Comparison of ENCODE assay signal across 1 cellular context in the genomic region with DNA sequence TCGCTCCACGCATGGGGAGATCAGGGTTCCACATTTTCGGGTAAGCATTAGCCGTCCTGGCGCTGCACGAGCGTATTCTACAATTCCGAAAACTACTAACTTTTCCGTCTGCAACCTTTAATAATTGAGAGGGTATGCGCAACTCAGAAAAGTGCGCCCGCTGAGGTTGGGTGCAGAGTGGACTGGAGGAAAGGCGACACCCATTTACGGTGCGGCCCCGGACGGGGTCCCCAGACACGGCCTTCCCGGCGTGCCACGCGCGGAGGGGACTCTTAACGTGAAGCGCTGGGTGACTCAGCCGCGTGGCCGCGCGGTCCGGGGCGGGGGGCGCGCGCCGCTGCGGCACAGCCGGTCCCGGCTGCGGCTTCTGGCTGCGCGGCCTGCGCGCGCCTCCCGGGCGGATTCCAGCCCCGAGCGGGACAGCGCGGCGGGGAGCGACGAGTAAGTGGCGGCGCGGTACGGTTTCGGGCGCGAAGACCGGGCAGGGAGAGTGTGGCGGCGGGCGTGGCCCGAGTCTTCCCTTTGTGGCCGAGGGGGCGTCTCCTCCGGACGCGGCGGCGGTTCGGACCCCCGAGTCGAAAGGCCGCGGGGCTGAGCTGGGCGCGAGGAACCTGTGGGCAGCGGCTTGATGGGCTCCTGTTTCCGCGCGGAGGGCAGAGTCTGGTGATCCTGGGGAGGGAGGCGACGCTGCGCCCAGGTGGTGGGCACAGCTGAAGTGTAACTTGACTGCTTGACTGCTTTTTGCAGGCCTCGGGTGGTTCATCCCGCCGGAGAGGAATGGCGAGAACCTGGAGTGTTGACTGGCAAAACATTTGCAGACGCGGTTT.
TF ChIP-seq lines count a peak whose summit lies in the region.

Gene KCTD20, plus strand, starts transcription at position 330 of the 827 bp plus-strand sequence. CDS start 27,098 bp downstream, outside the sequence.
A gene with protein sequence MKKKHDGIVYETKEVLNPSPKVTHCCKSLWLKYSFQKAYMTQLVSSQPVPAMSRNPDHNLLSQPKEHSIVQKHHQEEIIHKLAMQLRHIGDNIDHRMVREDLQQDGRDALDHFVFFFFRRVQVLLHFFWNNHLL (minus strand): TSS at position 184 of the 827 bp plus-strand sequence. CDS start 16,772 bp downstream, outside the sequence.

TF ChIP-seq in GM12878, 131 proteins besides CTCF, POLR2A, EP300 and RAD21 (continued from another document and continues in another):
- TF ChIP-seq BMI1 (IDR thresholded peaks at IDR 0.05; ENCODE audit: borderline replicate concordance): no peak
- no peak for TF ChIP-seq GABPA (IDR thresholded peaks at IDR 0.05; ENCODE audit: low read depth)
- TF ChIP-seq E4F1 (IDR thresholded peaks at IDR 0.05; ENCODE audit: borderline replicate concordance, partially characterized antibody): no peak
- TF ChIP-seq CBX3 (IDR thresholded peaks at IDR 0.05; ENCODE audit: borderline replicate concordance, low read depth): no peak
- TF ChIP-seq JUND (IDR thresholded peaks at IDR 0.05; ENCODE audit: low read depth, low read length): 0 out of 2 replicates have a peak, but pooled peaks have one; percentile 38
- no peak; the same call in 1 of the 2 replicates for TF ChIP-seq PAX8 (IDR thresholded peaks at IDR 0.05)
- peak; percentile 33 for TF ChIP-seq ATF7 (IDR thresholded peaks at IDR 0.05; ENCODE audit: low read depth)
- TF ChIP-seq, protein P1, sequence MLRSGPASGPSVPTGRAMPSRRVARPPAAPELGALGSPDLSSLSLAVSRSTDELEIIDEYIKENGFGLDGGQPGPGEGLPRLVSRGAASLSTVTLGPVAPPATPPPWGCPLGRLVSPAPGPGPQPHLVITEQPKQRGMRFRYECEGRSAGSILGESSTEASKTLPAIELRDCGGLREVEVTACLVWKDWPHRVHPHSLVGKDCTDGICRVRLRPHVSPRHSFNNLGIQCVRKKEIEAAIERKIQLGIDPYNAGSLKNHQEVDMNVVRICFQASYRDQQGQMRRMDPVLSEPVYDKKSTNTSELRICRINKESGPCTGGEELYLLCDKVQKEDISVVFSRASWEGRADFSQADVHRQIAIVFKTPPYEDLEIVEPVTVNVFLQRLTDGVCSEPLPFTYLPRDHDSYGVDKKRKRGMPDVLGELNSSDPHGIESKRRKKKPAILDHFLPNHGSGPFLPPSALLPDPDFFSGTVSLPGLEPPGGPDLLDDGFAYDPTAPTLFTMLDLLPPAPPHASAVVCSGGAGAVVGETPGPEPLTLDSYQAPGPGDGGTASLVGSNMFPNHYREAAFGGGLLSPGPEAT (IDR thresholded peaks at IDR 0.05; ENCODE audit: low read depth): peak; percentile 56; the same call in 1 of the 2 replicates
- no peak for TF ChIP-seq USF1 (IDR thresholded peaks at IDR 0.05; ENCODE audit: borderline replicate concordance, extremely low read length, insufficient read depth, low read depth, low read length)
- no peak for TF ChIP-seq STAT3 (IDR thresholded peaks at IDR 0.05; ENCODE audit: low read depth, low read length)
- TF ChIP-seq SMC3 (IDR thresholded peaks at IDR 0.05; ENCODE audit: borderline replicate concordance, low read length): no peak
- TF ChIP-seq SMARCA5 (IDR thresholded peaks at IDR 0.05): 0 out of 2 replicates have a peak, but pooled peaks have one; percentile 44
- peak; percentile 77 for TF ChIP-seq CREB1 (IDR thresholded peaks at IDR 0.05; ENCODE audit: low read depth)
- TF ChIP-seq, protein P2, sequence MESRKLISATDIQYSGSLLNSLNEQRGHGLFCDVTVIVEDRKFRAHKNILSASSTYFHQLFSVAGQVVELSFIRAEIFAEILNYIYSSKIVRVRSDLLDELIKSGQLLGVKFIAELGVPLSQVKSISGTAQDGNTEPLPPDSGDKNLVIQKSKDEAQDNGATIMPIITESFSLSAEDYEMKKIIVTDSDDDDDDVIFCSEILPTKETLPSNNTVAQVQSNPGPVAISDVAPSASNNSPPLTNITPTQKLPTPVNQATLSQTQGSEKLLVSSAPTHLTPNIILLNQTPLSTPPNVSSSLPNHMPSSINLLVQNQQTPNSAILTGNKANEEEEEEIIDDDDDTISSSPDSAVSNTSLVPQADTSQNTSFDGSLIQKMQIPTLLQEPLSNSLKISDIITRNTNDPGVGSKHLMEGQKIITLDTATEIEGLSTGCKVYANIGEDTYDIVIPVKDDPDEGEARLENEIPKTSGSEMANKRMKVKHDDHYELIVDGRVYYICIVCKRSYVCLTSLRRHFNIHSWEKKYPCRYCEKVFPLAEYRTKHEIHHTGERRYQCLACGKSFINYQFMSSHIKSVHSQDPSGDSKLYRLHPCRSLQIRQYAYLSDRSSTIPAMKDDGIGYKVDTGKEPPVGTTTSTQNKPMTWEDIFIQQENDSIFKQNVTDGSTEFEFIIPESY (IDR thresholded peaks at IDR 0.05): no peak
- TF ChIP-seq IRF4 (IDR thresholded peaks at IDR 0.05; ENCODE audit: low read depth, low read length): no peak
- TF ChIP-seq POLR2AphosphoS2 (IDR thresholded peaks at IDR 0.05; ENCODE audit: low read depth, low read length): 0 out of 2 replicates have a peak, but pooled peaks have one; percentile 54
- peak; percentile 98 for TF ChIP-seq GATAD2B (conservative IDR thresholded peaks at IDR 0.05; ENCODE audit: low read depth)
- TF ChIP-seq HDAC2 (IDR thresholded peaks at IDR 0.05): no peak
- peak; percentile 77 for TF ChIP-seq SP1 (IDR thresholded peaks at IDR 0.05; ENCODE audit: low read depth, low read length)
- TF ChIP-seq IKZF1 (conservative IDR thresholded peaks at IDR 0.05): peak; percentile 90
- peak; percentile 31; the same call in 1 of the 2 replicates for TF ChIP-seq ZSCAN29 (IDR thresholded peaks at IDR 0.05)
- TF ChIP-seq PRDM15 (CRISPR knock-in tag; IDR thresholded peaks at IDR 0.05): no peak
- TF ChIP-seq, protein P3, sequence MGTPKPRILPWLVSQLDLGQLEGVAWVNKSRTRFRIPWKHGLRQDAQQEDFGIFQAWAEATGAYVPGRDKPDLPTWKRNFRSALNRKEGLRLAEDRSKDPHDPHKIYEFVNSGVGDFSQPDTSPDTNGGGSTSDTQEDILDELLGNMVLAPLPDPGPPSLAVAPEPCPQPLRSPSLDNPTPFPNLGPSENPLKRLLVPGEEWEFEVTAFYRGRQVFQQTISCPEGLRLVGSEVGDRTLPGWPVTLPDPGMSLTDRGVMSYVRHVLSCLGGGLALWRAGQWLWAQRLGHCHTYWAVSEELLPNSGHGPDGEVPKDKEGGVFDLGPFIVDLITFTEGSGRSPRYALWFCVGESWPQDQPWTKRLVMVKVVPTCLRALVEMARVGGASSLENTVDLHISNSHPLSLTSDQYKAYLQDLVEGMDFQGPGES (IDR thresholded peaks at IDR 0.05): peak; percentile 26; the same call in 1 of the 2 replicates
- no peak; the same call in 1 of the 2 replicates for TF ChIP-seq TBL1XR1 (IDR thresholded peaks at IDR 0.05; ENCODE audit: low read depth, low read length)
- TF ChIP-seq KLF5 (IDR thresholded peaks at IDR 0.05; ENCODE audit: partially characterized antibody): peak; percentile 85
- peak; percentile 16; the same call in 1 of the 2 replicates for TF ChIP-seq TCF7 (IDR thresholded peaks at IDR 0.05; ENCODE audit: borderline replicate concordance)
- no peak for TF ChIP-seq ATF2 (IDR thresholded peaks at IDR 0.05; ENCODE audit: low read length)
- TF ChIP-seq, protein P4, sequence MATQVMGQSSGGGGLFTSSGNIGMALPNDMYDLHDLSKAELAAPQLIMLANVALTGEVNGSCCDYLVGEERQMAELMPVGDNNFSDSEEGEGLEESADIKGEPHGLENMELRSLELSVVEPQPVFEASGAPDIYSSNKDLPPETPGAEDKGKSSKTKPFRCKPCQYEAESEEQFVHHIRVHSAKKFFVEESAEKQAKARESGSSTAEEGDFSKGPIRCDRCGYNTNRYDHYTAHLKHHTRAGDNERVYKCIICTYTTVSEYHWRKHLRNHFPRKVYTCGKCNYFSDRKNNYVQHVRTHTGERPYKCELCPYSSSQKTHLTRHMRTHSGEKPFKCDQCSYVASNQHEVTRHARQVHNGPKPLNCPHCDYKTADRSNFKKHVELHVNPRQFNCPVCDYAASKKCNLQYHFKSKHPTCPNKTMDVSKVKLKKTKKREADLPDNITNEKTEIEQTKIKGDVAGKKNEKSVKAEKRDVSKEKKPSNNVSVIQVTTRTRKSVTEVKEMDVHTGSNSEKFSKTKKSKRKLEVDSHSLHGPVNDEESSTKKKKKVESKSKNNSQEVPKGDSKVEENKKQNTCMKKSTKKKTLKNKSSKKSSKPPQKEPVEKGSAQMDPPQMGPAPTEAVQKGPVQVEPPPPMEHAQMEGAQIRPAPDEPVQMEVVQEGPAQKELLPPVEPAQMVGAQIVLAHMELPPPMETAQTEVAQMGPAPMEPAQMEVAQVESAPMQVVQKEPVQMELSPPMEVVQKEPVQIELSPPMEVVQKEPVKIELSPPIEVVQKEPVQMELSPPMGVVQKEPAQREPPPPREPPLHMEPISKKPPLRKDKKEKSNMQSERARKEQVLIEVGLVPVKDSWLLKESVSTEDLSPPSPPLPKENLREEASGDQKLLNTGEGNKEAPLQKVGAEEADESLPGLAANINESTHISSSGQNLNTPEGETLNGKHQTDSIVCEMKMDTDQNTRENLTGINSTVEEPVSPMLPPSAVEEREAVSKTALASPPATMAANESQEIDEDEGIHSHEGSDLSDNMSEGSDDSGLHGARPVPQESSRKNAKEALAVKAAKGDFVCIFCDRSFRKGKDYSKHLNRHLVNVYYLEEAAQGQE (IDR thresholded peaks at IDR 0.05; ENCODE audit: low read depth, low read length): no peak
- no peak for TF ChIP-seq NFXL1 (IDR thresholded peaks at IDR 0.05; ENCODE audit: borderline replicate concordance)
- TF ChIP-seq, protein P5, sequence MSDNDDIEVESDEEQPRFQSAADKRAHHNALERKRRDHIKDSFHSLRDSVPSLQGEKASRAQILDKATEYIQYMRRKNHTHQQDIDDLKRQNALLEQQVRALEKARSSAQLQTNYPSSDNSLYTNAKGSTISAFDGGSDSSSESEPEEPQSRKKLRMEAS (IDR thresholded peaks at IDR 0.05; ENCODE audit: low read depth, low read length): peak; percentile 60; the same call in 1 of the 2 replicates
- no peak for TF ChIP-seq SPI1 (IDR thresholded peaks at IDR 0.05; ENCODE audit: borderline replicate concordance, insufficient read depth, low read depth, low read length)
